8 cellular contexts compared by ENCODE assay signal in genomic region chr12:13255792-13256704, GRCh38. TPM values are rescaled to one million over a fixed set of nuclear protein-coding genes. Genes with fewer than 3 reads are reported as not detected.
DNase-seq lines count a peak whose midpoint lies in the region; ATAC-seq and TF ChIP-seq lines count a peak whose summit lies in the region.

No MANE protein-coding gene starts in this region.

- TF ChIP-seq POLR2A in vagina (IDR thresholded peaks at IDR 0.05), result no peak

- H3K27me3 ChIP-seq in ascending aorta, result no peaks in the 10 kb centered on the region
- H3K27me3 ChIP-seq in right cardiac atrium (ENCODE audit: control insufficient read depth, insufficient read depth), result no peaks in the 10 kb centered on the region
- no peaks in the 10 kb centered on the region for H3K27me3 ChIP-seq in vagina

- H3K36me3 ChIP-seq in ascending aorta (no peaks in the 10 kb centered on the region), vagina (no peaks in the 10 kb centered on the region)

- H3K4me3 ChIP-seq in GM12875 (ENCODE audit: low read depth, low read length), result no peak overlapping the region
- H3K4me3 ChIP-seq in ascending aorta, result peak overlapping the region; percentile 43 to 59
- H3K4me3 ChIP-seq in right cardiac atrium (ENCODE audit: low read length), result peak overlapping the region; percentile 35
- peak overlapping the region; percentile 34 to 38 for H3K4me3 ChIP-seq in vagina

- ATAC-seq in HG02840 (IDR thresholded peaks at IDR 0.05; ENCODE audit: low FRiP score, unreplicated experiment) (peak; percentile 60), right cardiac atrium (peak; percentile 99)

- H3K4me1 ChIP-seq in ascending aorta (no peaks in the 10 kb centered on the region), right cardiac atrium (ENCODE audit: control insufficient read depth, insufficient read depth, low read length) (no peaks in the 10 kb centered on the region), vagina (peaks cover 10% of the 10 kb centered on the region)

- 20% methylated on average over 18 of the region's 18 CpGs for WGBS in right cardiac atrium

- peak; percentile 51 for DNase-seq in NCI-H146 treated with DMSO at 0.1 percent for 48 hours (lab: John Stamatoyannopoulos, UW; ENCODE audit: unreplicated experiment)
- peak; percentile 66 for DNase-seq in T-helper 9 cell
- peak; percentile 74 to 96 for DNase-seq in ascending aorta (ENCODE audit: low spot score in 2 of 2)
- peak; percentile 94 to 97 (median 97) for DNase-seq in right cardiac atrium
- DNase-seq in putamen (ENCODE audit: low spot score), result peak; percentile 95
- DNase-seq in vagina (ENCODE audit: extremely low spot score in 2 of 2), result peak in 1 of 2 donors; percentile 94

- intact Hi-C loops in ascending aorta (cut with DNase I) (no loop called here), right cardiac atrium (cut with DNase I) (no loop called here), vagina (cut with DNase I) (no loop called here)

- H3K27ac ChIP-seq in ascending aorta (no peak overlapping the region), right cardiac atrium (ENCODE audit: low read length) (no peak overlapping the region), vagina (no peak overlapping the region)

- peak; percentile 97 for TF ChIP-seq CTCF in GM12875 (IDR thresholded peaks at IDR 0.05; ENCODE audit: borderline replicate concordance, insufficient read depth, low read depth, low read length)
- peak; percentile 92 to 97 (median 95) for TF ChIP-seq CTCF in ascending aorta (IDR thresholded peaks at IDR 0.05)
- TF ChIP-seq CTCF in vagina (IDR thresholded peaks at IDR 0.05), result peak; percentile 84 to 97 (median 88)

- H3K9me3 ChIP-seq in ascending aorta (no peaks in the 10 kb centered on the region), right cardiac atrium (ENCODE audit: control insufficient read depth, low read length) (no peaks in the 10 kb centered on the region), vagina (no peaks in the 10 kb centered on the region)

RNA-seq across cellular contexts. Expression of gene EMP1, which starts 59.5 kb away (rescaled TPM):
- 588 TPM for total RNA-seq in ascending aorta
- 100 to 1,000 TPM; 134 to 401 (median 261) TPM for total RNA-seq in right cardiac atrium
- 33.8 TPM for polyA plus RNA-seq in right cardiac atrium
- 675 TPM for total RNA-seq in vagina
